Comparison of ENCODE assay signal across 9 cellular contexts in genomic region chr2:177476897-177477296, GRCh38.
"Had no signal": no experiment of that assay in that cellular context is flagged by ENCODE, and none has a peak within 500 bp of the region (broad histone marks: within the 10 kb centered on the region; RNA-seq: fewer than 3 reads in every experiment).

No MANE protein-coding gene starts in this region.

- DNase-seq: GM23248, GOT3, H7, HFFc6 had no signal

- ATAC-seq: HCT116, HepG2 had no signal

- H2AFZ ChIP-seq: GM23248 had no signal

- FAIRE-seq: HepG2 had no signal

- H3K4me3 ChIP-seq: GM23248, HAP-1 had no signal

- H3K4me3 Mint-ChIP-seq: HFFc6, IgD-negative memory B cell had no signal

- H3K27ac Mint-ChIP-seq: HFFc6, IgD-negative memory B cell had no signal

- H3K9ac ChIP-seq: GM23248 had no signal

- H3K4me1 ChIP-seq: HAP-1 had no signal

- H3K27ac ChIP-seq: GM23248, HL-60 had no signal

- H3K4me1 Mint-ChIP-seq: IgD-negative memory B cell had no signal

- H3K9me3 ChIP-seq: HAP-1 had no signal

- H3K27me3 Mint-ChIP-seq: IgD-negative memory B cell had no signal
